Comparison of ENCODE assay signal across 8 cellular contexts in the genomic region with DNA sequence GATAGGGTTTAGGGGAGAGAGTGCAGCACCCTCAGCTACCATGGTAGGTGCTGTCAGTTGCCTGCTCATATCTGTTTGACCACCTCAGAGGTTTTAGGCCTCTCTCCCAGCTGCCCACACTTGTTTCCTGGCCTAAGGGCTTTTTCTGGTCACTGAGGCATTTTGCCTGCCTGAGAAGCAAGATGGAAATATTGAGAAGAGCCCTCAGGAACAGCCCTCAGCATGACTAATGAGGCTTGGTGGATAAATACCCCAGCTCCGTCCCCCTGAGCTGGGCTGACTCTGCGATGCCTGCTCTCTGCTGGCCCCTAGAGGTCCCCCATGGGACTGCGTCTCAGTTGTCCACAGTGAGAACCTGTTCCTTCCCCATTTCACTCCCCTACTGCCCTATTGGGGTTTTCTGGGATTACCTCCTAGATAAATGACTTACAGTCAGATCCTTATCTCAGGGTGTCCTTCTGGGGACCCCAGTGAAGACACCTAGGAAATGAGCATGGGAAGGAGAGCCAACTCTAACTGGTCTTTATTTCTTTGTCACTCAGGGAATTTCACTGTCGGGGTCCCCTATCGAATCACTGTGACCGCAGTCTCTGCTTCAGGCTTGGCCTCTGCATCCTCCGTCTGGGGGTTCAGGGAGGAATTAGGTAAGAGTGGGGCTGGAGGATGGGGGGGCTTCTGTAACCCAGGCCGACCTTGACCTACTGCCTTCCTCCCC. TPM values are rescaled to one million over a fixed set of nuclear protein-coding genes. Genes with fewer than 3 reads are reported as not detected.
DNase-seq lines count a peak whose midpoint lies in the region; ATAC-seq and TF ChIP-seq lines count a peak whose summit lies in the region.

No MANE protein-coding gene starts in this region.

- DNase-seq in activated gamma-delta T cell treated with Interleukin-2 at 50 U/mL for 16 hours: peak; percentile 80
- no peak for DNase-seq in activated gamma-delta T cell (lab: John Stamatoyannopoulos, UW)
- peak; percentile 79 for DNase-seq in RPMI7951 (ENCODE audit: low read depth)
- peak; percentile 65 for DNase-seq in activated T-helper 9 cell treated with anti-CD3 and anti-CD28 coated beads, Interleukin-2, amount 50 U/mL, for 16 hours (ENCODE audit: low read depth)
- DNase-seq in cardiac septum (ENCODE audit: low spot score): peak; percentile 81
- DNase-seq in stimulated activated CD4-positive, alpha-beta T cell treated with anti-CD3 and anti-CD28 coated beads, Interleukin-15, amount 100 ng/mL, for 48 hours (ENCODE audit: low read depth in 2 of 2): peak; percentile 44 to 67

- intact Hi-C loops in cardiac septum (cut with DNase I): loop anchor here (10.0 kb wide), 1 partner anchor 164 kb away; no protein-coding TSS in a partner anchor

- no peak for TF ChIP-seq POLR2A in GM18505 (IDR thresholded peaks at IDR 0.05; ENCODE audit: borderline replicate concordance, extremely low read depth, insufficient read depth, insufficient read length)

- ATAC-seq in GM18519 (IDR thresholded peaks at IDR 0.05; ENCODE audit: low FRiP score, unreplicated experiment) (no peak), GM18505 (IDR thresholded peaks at IDR 0.05; ENCODE audit: unreplicated experiment) (no peak)

RNA-seq across cellular contexts. Expression of a gene that starts 13.3 kb away (rescaled TPM):
- total RNA-seq in RPMI7951 (2014; rRNA removed; shearing (Covaris generic)): under 0.01 TPM in 2 replicates
- 0.46 TPM for total RNA-seq in cardiac septum

RNA-seq across cellular contexts. Expression of a gene that starts 17.0 kb away (rescaled TPM):
- 2.3 TPM in 2 replicates for total RNA-seq in RPMI7951 (2014; rRNA removed; shearing (Covaris generic))
- total RNA-seq in cardiac septum: 3.0 TPM

RNA-seq across cellular contexts. Expression of a gene that starts 20.6 kb away (rescaled TPM):
- not detected in 2 replicates for total RNA-seq in RPMI7951 (2014; rRNA removed; shearing (Covaris generic))
- not detected for total RNA-seq in cardiac septum

RNA-seq across cellular contexts. Expression of a gene that starts 24.0 kb away (rescaled TPM):
- 4.1 and 6.7 TPM in 2 replicates for total RNA-seq in RPMI7951 (2014; rRNA removed; shearing (Covaris generic))
- 7.9 TPM for total RNA-seq in cardiac septum

RNA-seq across cellular contexts. Expression of a gene that starts 37.0 kb away (rescaled TPM):
- total RNA-seq in RPMI7951 (2014; rRNA removed; shearing (Covaris generic)): 0.59 TPM in 1 of 2 replicates, not detected in the other
- total RNA-seq in cardiac septum: not detected
